16 cellular contexts compared by ENCODE assay signal in the genomic region with DNA sequence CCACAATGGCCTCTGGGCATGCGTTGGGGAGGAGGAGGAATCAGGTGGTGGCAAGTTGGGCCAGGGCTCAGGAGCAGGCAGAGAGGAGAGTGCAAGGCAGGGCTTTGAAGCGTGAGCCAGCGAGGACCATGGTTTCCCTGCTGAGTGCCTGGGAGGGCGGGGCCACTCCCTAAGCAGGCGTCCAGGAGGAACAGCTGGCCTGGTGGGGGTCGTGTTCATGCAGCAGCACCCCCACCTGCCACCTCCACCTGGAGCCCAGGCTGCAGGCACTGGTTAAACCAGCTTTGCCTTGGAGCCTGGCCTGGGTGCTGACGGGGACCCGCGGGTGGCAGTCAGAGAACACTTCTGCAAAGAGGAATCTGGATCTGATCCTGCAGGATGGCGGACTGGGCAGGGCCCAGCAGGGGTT. TPM values are rescaled to one million over a fixed set of nuclear protein-coding genes. Genes with fewer than 3 reads are reported as not detected.
DNase-seq lines count a peak whose midpoint lies in the region; ATAC-seq and TF ChIP-seq lines count a peak whose summit lies in the region.
"Had no signal": no experiment of that assay in that cellular context is flagged by ENCODE, and none has a peak within 500 bp of the region (broad histone marks: within the 10 kb centered on the region; RNA-seq: fewer than 3 reads in every experiment).

No MANE protein-coding gene starts in this region.

- TF ChIP-seq POLR2A in gastroesophageal sphincter (IDR thresholded peaks at IDR 0.05): no peak

- DNase-seq in GM23338 (ENCODE audit: low spot score) (no peak), NCI-H345 treated with DMSO at 0.1 percent for 48 hours (lab: John Stamatoyannopoulos, UW; ENCODE audit: unreplicated experiment) (peak; percentile 89), sciatic nerve (ENCODE audit: low spot score) (no peak), mucosa of gallbladder (ENCODE audit: low spot score) (no peak), glutamatergic neuron (no peak)
- DNase-seq in stimulated activated naive CD8-positive, alpha-beta T cell treated with anti-CD3 and anti-CD28 coated beads, Interleukin-15, amount 100 ng/mL, for 72 hours: no peak
- DNase-seq: activated gamma-delta T cell treated with Interleukin-2 at 50 U/mL for 16 hours; aorta; C1 segment of cervical spinal cord; dermis blood vessel endothelial cell; naive thymus-derived CD4-positive, alpha-beta T cell; NCI-H2081 treated with DMSO at 0.1 percent for 48 hours; SIG-M5 had no signal

- intact Hi-C loops in sciatic nerve (cut with DNase I): no loop called here

- H3K4me3 ChIP-seq in GM23338: no peak overlapping the region
- H3K4me3 ChIP-seq in gastroesophageal sphincter: no peak overlapping the region
- H3K4me3 ChIP-seq: suprapubic skin had no signal

- H3K4me1 Mint-ChIP-seq in GM23338 (peaks cover 18% of the 10 kb centered on the region), glutamatergic neuron (ENCODE audit: low read depth, unreplicated experiment) (peaks cover 6% of the 10 kb centered on the region)
- H3K4me1 Mint-ChIP-seq in stimulated activated naive CD8-positive, alpha-beta T cell treated with anti-CD3 and anti-CD28 coated beads, Interleukin-15, amount 100 ng/mL, for 72 hours: no peaks in the 10 kb centered on the region
- H3K4me1 Mint-ChIP-seq: naive thymus-derived CD4-positive, alpha-beta T cell had no signal

- no peaks in the 10 kb centered on the region for H3K79me2 ChIP-seq in GM23338 (replicated peaks; ENCODE audit: insufficient read depth)

- no peaks in the 10 kb centered on the region for H3K9me2 ChIP-seq in GM23338 (ENCODE audit: insufficient read depth)

- no peaks in the 10 kb centered on the region for H3K27me3 Mint-ChIP-seq in GM23338 (ENCODE audit: insufficient read depth, low read depth, poor library complexity)
- peaks cover 2% of the 10 kb centered on the region for H3K27me3 Mint-ChIP-seq in glutamatergic neuron (ENCODE audit: unreplicated experiment)
- H3K27me3 Mint-ChIP-seq in stimulated activated naive CD8-positive, alpha-beta T cell treated with anti-CD3 and anti-CD28 coated beads, Interleukin-15, amount 100 ng/mL, for 72 hours: no peaks in the 10 kb centered on the region
- H3K27me3 Mint-ChIP-seq: naive thymus-derived CD4-positive, alpha-beta T cell had no signal

- H3K4me3 Mint-ChIP-seq in GM23338: no peak overlapping the region
- no peak overlapping the region for H3K4me3 Mint-ChIP-seq in glutamatergic neuron (ENCODE audit: unreplicated experiment)
- H3K4me3 Mint-ChIP-seq in stimulated activated naive CD8-positive, alpha-beta T cell treated with anti-CD3 and anti-CD28 coated beads, Interleukin-15, amount 100 ng/mL, for 72 hours: no peak overlapping the region
- H3K4me3 Mint-ChIP-seq: naive thymus-derived CD4-positive, alpha-beta T cell had no signal

- no peak overlapping the region for H3K4me2 ChIP-seq in GM23338

- H3K9me3 Mint-ChIP-seq in GM23338: no peaks in the 10 kb centered on the region
- peaks cover 9% of the 10 kb centered on the region for H3K9me3 Mint-ChIP-seq in glutamatergic neuron (ENCODE audit: unreplicated experiment)
- H3K9me3 Mint-ChIP-seq in stimulated activated naive CD8-positive, alpha-beta T cell treated with anti-CD3 and anti-CD28 coated beads, Interleukin-15, amount 100 ng/mL, for 72 hours: peaks cover 5 to 8% of the 10 kb centered on the region in 2 donors

- no peak overlapping the region for H3K27ac ChIP-seq in GM23338 (ENCODE audit: low read depth)
- H3K27ac ChIP-seq in gastroesophageal sphincter: peak overlapping the region; percentile 3 to 77 (median 72)
- H3K27ac ChIP-seq: suprapubic skin had no signal

- H3K4me1 ChIP-seq in GM23338 (ENCODE audit: insufficient read depth) (no peaks in the 10 kb centered on the region), gastroesophageal sphincter (peaks cover 0 to 53% (median 31%) of the 10 kb centered on the region in 3 donors)

- no peak for TF ChIP-seq CTCF in GM23338 (conservative IDR thresholded peaks at IDR 0.05; ENCODE audit: low read depth in 2 of 2)
- TF ChIP-seq CTCF in gastroesophageal sphincter (IDR thresholded peaks at IDR 0.05): no peak
- TF ChIP-seq CTCF in glutamatergic neuron (IDR thresholded peaks at IDR 0.05; ENCODE audit: partially characterized antibody, unreplicated experiment): no peak

- H4K20me1 ChIP-seq in GM23338 (replicated peaks; ENCODE audit: insufficient read depth): no peaks in the 10 kb centered on the region

- H3K27ac Mint-ChIP-seq in GM23338: no peak overlapping the region; the same call in 1 of the 2 replicates
- H3K27ac Mint-ChIP-seq in glutamatergic neuron (ENCODE audit: unreplicated experiment): no peak overlapping the region
- H3K27ac Mint-ChIP-seq in stimulated activated naive CD8-positive, alpha-beta T cell treated with anti-CD3 and anti-CD28 coated beads, Interleukin-15, amount 100 ng/mL, for 72 hours: no peak overlapping the region
- H3K27ac Mint-ChIP-seq: naive thymus-derived CD4-positive, alpha-beta T cell had no signal

- TF ChIP-seq EP300 in gastroesophageal sphincter (IDR thresholded peaks at IDR 0.05): no peak

- H3K27me3 ChIP-seq in GM23338 (ENCODE audit: insufficient read depth) (no peaks in the 10 kb centered on the region), gastroesophageal sphincter (no peaks in the 10 kb centered on the region)
- H3K27me3 ChIP-seq: suprapubic skin had no signal

- WGBS in gastroesophageal sphincter (ENCODE audit: low coverage in 1 of 2), 2 donors: 70% methylated on average over 2 of the region's 10 CpGs; no CpG with 5 or more reads in 1 of the 2 donors

- ATAC-seq in GM23338: peak; percentile 74
- ATAC-seq in gastroesophageal sphincter: no peak
- peak; percentile 2 for ATAC-seq in sciatic nerve
- ATAC-seq in HG03565 (IDR thresholded peaks at IDR 0.05; ENCODE audit: unreplicated experiment): no peak
- ATAC-seq in stimulated activated naive CD8-positive, alpha-beta T cell treated with anti-CD3 and anti-CD28 coated beads, Interleukin-15, amount 100 ng/mL, for 72 hours: no peak
- ATAC-seq: naive thymus-derived CD4-positive, alpha-beta T cell had no signal

- H2AFZ ChIP-seq in GM23338: no peak overlapping the region

- H3K36me3 Mint-ChIP-seq in GM23338 (ENCODE audit: low read depth) (no peaks in the 10 kb centered on the region; the same call in 2 of the 3 replicates), glutamatergic neuron (ENCODE audit: unreplicated experiment) (peaks cover 6% of the 10 kb centered on the region)

- H3F3A ChIP-seq in GM23338 (replicated peaks; ENCODE audit: low read depth): no peaks in the 10 kb centered on the region

- no peaks in the 10 kb centered on the region for H3K36me3 ChIP-seq in GM23338 (ENCODE audit: insufficient read depth)
- H3K36me3 ChIP-seq in gastroesophageal sphincter: peaks cover 0 to 41% of the 10 kb centered on the region in 2 donors
- H3K36me3 ChIP-seq: suprapubic skin had no signal

- H3K9me3 ChIP-seq in gastroesophageal sphincter: no peaks in the 10 kb centered on the region
- H3K9me3 ChIP-seq: suprapubic skin had no signal

RNA-seq across cellular contexts. Expression of a gene that starts 24.2 kb away (rescaled TPM):
- total RNA-seq in GM23338 (2014; rRNA removed; shearing (Covaris generic)): 0.28 TPM in 1 of 2 replicates, not detected in the other
- not detected in 2 replicates for polyA plus RNA-seq in GM23338 (2016; fragmentation: Nextera tagmentation; extraction: Ambion mirVana)
- 100 to 1,000 TPM; 439 to 589 (median 503) TPM for total RNA-seq in gastroesophageal sphincter
- 864 TPM for total RNA-seq in sciatic nerve
- total RNA-seq in mucosa of gallbladder: 995 TPM
- total RNA-seq in glutamatergic neuron (ENCODE audit: unreplicated experiment): not detected

Comparison
In these comparisons a context has a peak if more than half of its experiments do, and no peak if none do; other contexts are left out.
1. ATAC-seq: peak in GM23338 (single experiment) and sciatic nerve (single experiment); none in gastroesophageal sphincter (single experiment), HG03565 (single experiment) and stimulated activated naive CD8-positive, alpha-beta T cell treated with anti-CD3 and anti-CD28 coated beads, Interleukin-15, amount 100 ng/mL, for 72 hours (single experiment).
2. RNA of a gene that starts 24.2 kb away (total RNA-seq): 995 TPM in mucosa of gallbladder (single experiment), 864 TPM in sciatic nerve (single experiment) and 439 to 589 TPM in gastroesophageal sphincter; 0.28 TPM in GM23338 and not detected in glutamatergic neuron (single experiment); every median in the first group is over 100 times any median in the second.